9 cellular contexts compared by ENCODE assay signal in the genomic region with DNA sequence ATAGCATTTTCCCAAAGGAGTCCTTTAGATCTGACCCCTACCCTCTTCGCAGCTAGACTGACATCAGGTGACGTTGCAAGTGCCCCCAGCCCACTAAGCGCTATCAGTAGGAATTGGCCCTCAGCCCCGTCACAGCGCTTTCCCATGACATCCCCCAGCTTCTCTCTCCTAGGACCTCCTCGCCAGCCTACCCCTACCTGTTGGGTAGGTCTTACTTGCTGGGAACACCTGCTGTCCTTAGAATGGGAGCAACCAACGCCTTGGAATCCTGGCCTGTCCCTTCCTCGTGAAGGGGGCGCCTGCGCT. TPM values are rescaled to one million over a fixed set of nuclear protein-coding genes. Genes with fewer than 3 reads are reported as not detected.
DNase-seq lines count a peak whose midpoint lies in the region; ATAC-seq, FAIRE-seq and TF ChIP-seq lines count a peak whose summit lies in the region.
"Had no signal": no experiment of that assay in that cellular context is flagged by ENCODE, and none has a peak within 500 bp of the region (broad histone marks: within the 10 kb centered on the region; RNA-seq: fewer than 3 reads in every experiment).

No MANE protein-coding gene starts in this region.

- peaks cover 23% of the 10 kb centered on the region for H3K4me1 Mint-ChIP-seq in brain
- H3K4me1 Mint-ChIP-seq in naive B cell, result peaks cover 39 to 48% (median 45%) of the 10 kb centered on the region in 3 donors

- no peak for TF ChIP-seq CTCF in heart left ventricle (IDR thresholded peaks at IDR 0.05)
- TF ChIP-seq CTCF in brain (conservative IDR thresholded peaks at IDR 0.05), result no peak

- H3K27ac Mint-ChIP-seq in brain, result peak overlapping the region in 4 of 5 experiments; percentile 29 to 86 (median 74)
- peak overlapping the region; percentile 15 to 88 (median 76) for H3K27ac Mint-ChIP-seq in naive B cell

- peaks cover 51% of the 10 kb centered on the region for H3K27me3 Mint-ChIP-seq in brain
- no peaks in the 10 kb centered on the region for H3K27me3 Mint-ChIP-seq in naive B cell

- H3K4me3 ChIP-seq in heart left ventricle, result peak overlapping the region; percentile 44 to 94 (median 68)

- peak overlapping the region in 11 of 12 donors; percentile 80 to 95 (median 88) for H3K27ac ChIP-seq in heart left ventricle

- H3K36me3 ChIP-seq in heart left ventricle, result no peaks in the 10 kb centered on the region

- WGBS in heart left ventricle, 4 donors, result 4 to 6% (median 4%) methylated on average over 10 of the region's 10 CpGs

- intact Hi-C loops in heart left ventricle (cut with DNase I), result loop anchor here in 8 of 10 donors (2.0 to 10.0 kb wide), 9 partner anchors 102 to 322 kb away; no protein-coding TSS in a partner anchor
- intact Hi-C loops in left cardiac atrium (cut with DNase I), result loop anchor here (5.0 to 10.0 kb wide), 5 partner anchors 120 to 320 kb away; no protein-coding TSS in a partner anchor

- no peak for FAIRE-seq in urothelium cell line (lab: Jason Lieb, UNC)

- peaks cover 0 to 26% (median 12%) of the 10 kb centered on the region in 12 donors for H3K4me1 ChIP-seq in heart left ventricle

- ATAC-seq in heart left ventricle (no peak), left cardiac atrium (no peak), naive B cell (ENCODE audit: low read depth in 2 of 2) (no peak), HG03354 (IDR thresholded peaks at IDR 0.05; ENCODE audit: poor library complexity, severe bottlenecking, unreplicated experiment) (no peak), GM18907 (IDR thresholded peaks at IDR 0.05; ENCODE audit: unreplicated experiment) (no peak)

- TF ChIP-seq POLR2A in heart left ventricle (IDR thresholded peaks at IDR 0.05), result no peak

- DNase-seq in heart left ventricle, result no peak
- no peak for DNase-seq in left cardiac atrium
- no peak for DNase-seq in naive B cell
- peak; percentile 31 for DNase-seq in urothelium cell line (ENCODE audit: low spot score)
- no peak for DNase-seq in KG1 (lab: John Stamatoyannopoulos, UW)

- no peaks in the 10 kb centered on the region for H3K36me3 Mint-ChIP-seq in brain
- H3K36me3 Mint-ChIP-seq in naive B cell, result no peaks in the 10 kb centered on the region

- H3K27me3 ChIP-seq in heart left ventricle, result peaks cover 0 to 24% (median 5%) of the 10 kb centered on the region in 9 donors

- H3K9me3 ChIP-seq in heart left ventricle, result no peaks in the 10 kb centered on the region

- peak overlapping the region; percentile 83 to 88 (median 86) for H3K4me3 Mint-ChIP-seq in brain
- peak overlapping the region; percentile 87 to 98 (median 90) for H3K4me3 Mint-ChIP-seq in naive B cell

- H3K9me3 Mint-ChIP-seq in brain (peaks cover 0 to 3% (median 0%) of the 10 kb centered on the region in 5 experiments), naive B cell (no peaks in the 10 kb centered on the region)

RNA-seq across cellular contexts. Expression of a gene that starts 0.6 kb away (rescaled TPM):
- total RNA-seq in heart left ventricle (10 to 100 TPM; 28.0 to 68.0 (median 47.5) TPM), left cardiac atrium (10 to 100 TPM; 47.0 to 50.1 TPM)
- polyA plus RNA-seq in heart left ventricle (10 to 100 TPM in 1 of 2 donors, 1 to 10 TPM in 1; 8.6 to 48.8 TPM), brain (ENCODE audit: insufficient read depth, low read depth, low replicate concordance) (2.5 TPM), naive B cell (ENCODE audit: low read depth in 6 of 6) (10 to 100 TPM in 2 of 6 donors, 1 to 10 TPM in 4; 6.6 to 16.6 (median 9.3) TPM)
- polyA plus RNA-seq: BJ had no signal
